In the genomic region with DNA sequence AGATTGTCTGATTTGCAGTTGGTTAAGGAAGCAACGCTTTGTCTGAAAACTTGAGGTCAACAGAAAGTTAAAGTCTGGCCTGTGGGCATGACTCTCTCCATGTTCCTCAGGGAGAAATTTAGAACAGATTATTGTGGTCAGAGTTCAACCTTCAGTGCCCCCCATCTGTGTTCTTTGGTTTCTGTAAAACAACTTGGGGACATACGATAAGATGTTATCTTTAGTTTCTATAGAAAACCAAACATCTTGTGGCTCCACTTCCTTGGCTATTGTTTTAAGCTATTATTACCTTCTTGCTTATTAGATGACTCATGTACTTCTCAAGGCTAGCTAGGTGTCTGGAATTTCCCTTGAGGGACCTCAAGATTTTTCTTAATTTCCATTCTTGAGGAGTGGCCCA, we compare ENCODE assay signal across 18 cellular contexts.
"Had no signal": no experiment of that assay in that cellular context is flagged by ENCODE, and none has a peak within 500 bp of the region (broad histone marks: within the 10 kb centered on the region; RNA-seq: fewer than 3 reads in every experiment).

No MANE protein-coding gene starts in this region.

- H3K9me3 ChIP-seq: right lobe of liver, testis, upper lobe of right lung had no signal

- H3K4me1 ChIP-seq: right lobe of liver, testis, upper lobe of right lung had no signal

- H3K36me3 Mint-ChIP-seq: activated naive CD8-positive, alpha-beta T cell treated with anti-CD3 and anti-CD28 coated beads, Interleukin-2, amount 10 ng/mL, durations not matched to agents 7 days and 5 days; natural killer cell had no signal

- H3K36me3 ChIP-seq: right lobe of liver, upper lobe of right lung had no signal

- H3K4me3 Mint-ChIP-seq: activated CD8-positive, alpha-beta T cell treated with anti-CD3 and anti-CD28 coated beads for 36 hours; activated naive CD8-positive, alpha-beta T cell treated with anti-CD3 and anti-CD28 coated beads, Interleukin-2, amount 10 ng/mL, durations not matched to agents 7 days and 5 days; activated T-cell treated with anti-CD3 and anti-CD28 coated beads, Interleukin-2, amount 50 U/mL, for 72 hours; effector memory CD8-positive, alpha-beta T cell; natural killer cell; stimulated activated naive CD8-positive, alpha-beta T cell treated with anti-CD3 and anti-CD28 coated beads, Interleukin-15, Interleukin-2, amounts not matched to agents 100 ng/mL and 50 ng/mL, for 24 hours had no signal

- H3K4me1 Mint-ChIP-seq: activated naive CD8-positive, alpha-beta T cell treated with anti-CD3 and anti-CD28 coated beads, Interleukin-2, amount 10 ng/mL, durations not matched to agents 7 days and 5 days; natural killer cell had no signal

- H3K9me3 Mint-ChIP-seq: activated naive CD8-positive, alpha-beta T cell treated with anti-CD3 and anti-CD28 coated beads, Interleukin-2, amount 10 ng/mL, durations not matched to agents 7 days and 5 days; activated T-cell treated with anti-CD3 and anti-CD28 coated beads, Interleukin-2, amount 50 U/mL, for 72 hours; stimulated activated naive CD8-positive, alpha-beta T cell treated with anti-CD3 and anti-CD28 coated beads, Interleukin-15, Interleukin-2, amounts not matched to agents 100 ng/mL and 50 ng/mL, for 24 hours had no signal

- ATAC-seq: activated CD8-positive, alpha-beta T cell treated with anti-CD3 and anti-CD28 coated beads for 36 hours; activated T-cell treated with anti-CD3 and anti-CD28 coated beads, Interleukin-2, amount 50 U/mL, for 72 hours; effector memory CD8-positive, alpha-beta T cell; left colon; natural killer cell; right lobe of liver; upper lobe of right lung had no signal

- H3K27ac Mint-ChIP-seq: activated CD8-positive, alpha-beta T cell treated with anti-CD3 and anti-CD28 coated beads for 36 hours; activated naive CD8-positive, alpha-beta T cell treated with anti-CD3 and anti-CD28 coated beads, Interleukin-2, amount 10 ng/mL, durations not matched to agents 7 days and 5 days; activated T-cell treated with anti-CD3 and anti-CD28 coated beads, Interleukin-2, amount 50 U/mL, for 72 hours; effector memory CD8-positive, alpha-beta T cell; natural killer cell; stimulated activated naive CD8-positive, alpha-beta T cell treated with anti-CD3 and anti-CD28 coated beads, Interleukin-15, Interleukin-2, amounts not matched to agents 100 ng/mL and 50 ng/mL, for 24 hours had no signal

- H3K27ac ChIP-seq: right lobe of liver, testis, upper lobe of right lung had no signal

- H3K27me3 ChIP-seq: right lobe of liver, testis, upper lobe of right lung had no signal

- DNase-seq: activated CD4-positive, alpha-beta T cell treated with anti-CD3 and anti-CD28 coated beads for 4 hours; activated CD8-positive, alpha-beta memory T cell treated with anti-CD3 and anti-CD28 coated beads, Interleukin-2, amount 50 U/mL, for 4 hours; activated CD8-positive, alpha-beta T cell treated with anti-CD3 and anti-CD28 coated beads for 36 hours; activated naive CD8-positive, alpha-beta T cell treated with anti-CD3 and anti-CD28 coated beads, Interleukin-2, amount 10 ng/mL, durations not matched to agents 7 days and 5 days; activated T-cell treated with anti-CD3 and anti-CD28 coated beads, Interleukin-2, amount 50 U/mL, for 72 hours; aorta; central memory CD4-positive, alpha-beta T cell; effector memory CD8-positive, alpha-beta T cell; left colon; natural killer cell; nucleus accumbens; right lobe of liver; stimulated activated CD4-positive, alpha-beta T cell treated with anti-CD3 and anti-CD28 coated beads, Interleukin-12 subunit alpha, Interleukin-12 subunit beta, amount 100 ng/mL, for 4 hours; T-helper 9 cell; testis; upper lobe of right lung had no signal

- H3K4me3 ChIP-seq: lung, right lobe of liver, testis, upper lobe of right lung had no signal

- H3K27me3 Mint-ChIP-seq: activated CD8-positive, alpha-beta T cell treated with anti-CD3 and anti-CD28 coated beads for 36 hours; activated naive CD8-positive, alpha-beta T cell treated with anti-CD3 and anti-CD28 coated beads, Interleukin-2, amount 10 ng/mL, durations not matched to agents 7 days and 5 days; effector memory CD8-positive, alpha-beta T cell; stimulated activated naive CD8-positive, alpha-beta T cell treated with anti-CD3 and anti-CD28 coated beads, Interleukin-15, Interleukin-2, amounts not matched to agents 100 ng/mL and 50 ng/mL, for 24 hours had no signal
